In the genomic region with DNA sequence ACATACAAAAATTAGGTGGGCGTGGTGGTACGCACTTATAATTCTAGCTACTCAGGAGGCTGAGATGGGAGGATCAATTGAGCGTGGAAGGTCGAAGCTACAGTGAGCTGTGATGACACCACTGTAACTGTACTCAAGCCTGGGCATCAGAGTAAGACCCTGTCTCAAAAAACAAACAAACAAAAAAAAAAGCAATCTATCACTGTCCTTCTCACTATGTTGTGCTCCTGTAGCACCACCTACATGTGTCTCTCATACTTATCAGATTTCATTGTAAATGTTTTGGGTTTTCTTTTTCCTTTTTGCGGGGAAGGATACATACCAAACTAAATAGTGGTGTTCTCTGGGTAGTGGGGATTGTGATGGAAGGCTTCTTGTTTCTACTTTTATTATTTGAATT, we compare ENCODE assay signal across 1 cellular context.
TF ChIP-seq lines count a peak whose summit lies in the region.

No MANE protein-coding gene starts in this region.

TF ChIP-seq in GM12878, 131 proteins besides CTCF, POLR2A, EP300 and RAD21:
- TF ChIP-seq LARP7 (IDR thresholded peaks at IDR 0.05) (no peak), NR2C1 (IDR thresholded peaks at IDR 0.05) (no peak), JUND (IDR thresholded peaks at IDR 0.05; ENCODE audit: low read depth, low read length) (no peak), IKZF2 (IDR thresholded peaks at IDR 0.05) (no peak), ZZZ3 (IDR thresholded peaks at IDR 0.05; ENCODE audit: control insufficient read depth, insufficient read length, low read depth) (no peak), CBX3 (IDR thresholded peaks at IDR 0.05; ENCODE audit: borderline replicate concordance, low read depth) (no peak)
- TF ChIP-seq, protein P1, sequence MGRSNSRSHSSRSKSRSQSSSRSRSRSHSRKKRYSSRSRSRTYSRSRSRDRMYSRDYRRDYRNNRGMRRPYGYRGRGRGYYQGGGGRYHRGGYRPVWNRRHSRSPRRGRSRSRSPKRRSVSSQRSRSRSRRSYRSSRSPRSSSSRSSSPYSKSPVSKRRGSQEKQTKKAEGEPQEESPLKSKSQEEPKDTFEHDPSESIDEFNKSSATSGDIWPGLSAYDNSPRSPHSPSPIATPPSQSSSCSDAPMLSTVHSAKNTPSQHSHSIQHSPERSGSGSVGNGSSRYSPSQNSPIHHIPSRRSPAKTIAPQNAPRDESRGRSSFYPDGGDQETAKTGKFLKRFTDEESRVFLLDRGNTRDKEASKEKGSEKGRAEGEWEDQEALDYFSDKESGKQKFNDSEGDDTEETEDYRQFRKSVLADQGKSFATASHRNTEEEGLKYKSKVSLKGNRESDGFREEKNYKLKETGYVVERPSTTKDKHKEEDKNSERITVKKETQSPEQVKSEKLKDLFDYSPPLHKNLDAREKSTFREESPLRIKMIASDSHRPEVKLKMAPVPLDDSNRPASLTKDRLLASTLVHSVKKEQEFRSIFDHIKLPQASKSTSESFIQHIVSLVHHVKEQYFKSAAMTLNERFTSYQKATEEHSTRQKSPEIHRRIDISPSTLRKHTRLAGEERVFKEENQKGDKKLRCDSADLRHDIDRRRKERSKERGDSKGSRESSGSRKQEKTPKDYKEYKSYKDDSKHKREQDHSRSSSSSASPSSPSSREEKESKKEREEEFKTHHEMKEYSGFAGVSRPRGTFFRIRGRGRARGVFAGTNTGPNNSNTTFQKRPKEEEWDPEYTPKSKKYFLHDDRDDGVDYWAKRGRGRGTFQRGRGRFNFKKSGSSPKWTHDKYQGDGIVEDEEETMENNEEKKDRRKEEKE (IDR thresholded peaks at IDR 0.05) = no peak
